Comparison of ENCODE assay signal across 8 cellular contexts in the genomic region with DNA sequence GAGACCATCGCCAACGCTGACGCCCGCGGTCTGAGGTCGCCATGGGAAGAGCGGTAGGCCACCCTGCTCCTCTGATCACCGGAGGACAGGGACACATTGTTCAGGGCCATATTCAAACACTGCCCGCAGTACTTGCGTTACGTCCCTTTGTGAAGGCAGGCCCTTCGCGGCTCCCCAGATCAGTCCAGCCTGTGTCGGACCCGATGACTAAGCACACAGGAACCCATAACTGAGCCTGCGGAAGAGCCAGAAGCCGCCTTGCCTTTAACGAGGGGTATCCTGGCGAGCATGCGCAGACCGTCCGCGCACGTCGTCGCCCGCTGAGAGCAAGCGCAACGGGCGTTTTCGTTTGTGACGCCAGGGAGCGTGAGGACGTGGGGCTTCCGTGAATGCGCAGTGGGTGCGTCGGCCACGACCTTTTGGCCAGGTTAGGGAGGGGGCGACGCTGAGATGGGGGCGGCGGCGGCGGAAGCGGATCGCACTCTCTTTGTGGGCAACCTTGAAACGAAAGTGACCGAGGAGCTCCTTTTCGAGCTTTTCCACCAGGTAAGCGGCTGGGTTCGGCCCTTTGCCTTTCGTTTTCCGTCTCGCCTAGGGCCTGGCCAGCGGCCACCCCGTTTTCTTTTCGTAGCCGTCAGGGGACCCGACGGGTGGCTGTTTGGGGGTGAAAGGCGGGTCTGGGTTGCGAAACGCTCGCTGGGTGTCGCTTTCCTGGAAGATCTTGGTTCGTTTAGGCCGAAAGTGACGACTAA. TPM values are rescaled to one million over a fixed set of nuclear protein-coding genes. Genes with fewer than 3 reads are reported as not detected.
A peak's percentile ranks its signal among the peaks of the same experiment; 100 is the strongest.
DNase-seq lines count a peak whose midpoint lies in the region; ATAC-seq and TF ChIP-seq lines count a peak whose summit lies in the region.

A gene with protein sequence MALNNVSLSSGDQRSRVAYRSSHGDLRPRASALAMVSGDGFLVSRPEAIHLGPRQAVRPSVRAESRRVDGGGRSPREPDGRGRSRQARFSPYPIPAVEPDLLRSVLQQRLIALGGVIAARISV (minus strand): TSS at position 290 of the 752 bp plus-strand sequence. CDS start 180 bp downstream, at position 110.
A gene with protein sequence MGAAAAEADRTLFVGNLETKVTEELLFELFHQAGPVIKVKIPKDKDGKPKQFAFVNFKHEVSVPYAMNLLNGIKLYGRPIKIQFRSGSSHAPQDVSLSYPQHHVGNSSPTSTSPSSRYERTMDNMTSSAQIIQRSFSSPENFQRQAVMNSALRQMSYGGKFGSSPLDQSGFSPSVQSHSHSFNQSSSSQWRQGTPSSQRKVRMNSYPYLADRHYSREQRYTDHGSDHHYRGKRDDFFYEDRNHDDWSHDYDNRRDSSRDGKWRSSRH (plus strand): TSS at position 445 of the 752 bp plus-strand sequence. CDS start 6 bp downstream, at position 451.

- peak within 1 kb of the TSS; percentile 98 for H3K9ac ChIP-seq in GM23248

- H3K27ac Mint-ChIP-seq in activated T-helper 2 cell treated with anti-CD3 and anti-CD28 coated beads, Interferon-gamma antibody, Interleukin-2, Interleukin-4, amounts not matched to agents 10 μg/mL and 5 μg/mL and 100 μg/mL, durations not matched to agents 14 hours and 24 hours and 36 hours: peak within 1 kb of the TSS; percentile 97
- H3K27ac Mint-ChIP-seq in natural killer cell: peak within 1 kb of the TSS; percentile 98 to 99

- no peaks in the 10 kb centered on the region for H3K27me3 Mint-ChIP-seq in activated T-helper 2 cell treated with anti-CD3 and anti-CD28 coated beads, Interferon-gamma antibody, Interleukin-2, Interleukin-4, amounts not matched to agents 10 μg/mL and 5 μg/mL and 100 μg/mL, durations not matched to agents 14 hours and 24 hours and 36 hours (ENCODE audit: low read depth)
- H3K27me3 Mint-ChIP-seq in natural killer cell (ENCODE audit: low read depth in 2 of 2): no peaks in the 10 kb centered on the region

- no peaks in the 10 kb centered on the region for H3K9me2 ChIP-seq in GM23248 (ENCODE audit: insufficient read depth)

- peaks cover 66% of the 10 kb centered on the region for H3K79me2 ChIP-seq in GM23248 (ENCODE audit: insufficient read depth)

- no peaks in the 10 kb centered on the region for H3K9me3 Mint-ChIP-seq in activated T-helper 2 cell treated with anti-CD3 and anti-CD28 coated beads, Interferon-gamma antibody, Interleukin-2, Interleukin-4, amounts not matched to agents 10 μg/mL and 5 μg/mL and 100 μg/mL, durations not matched to agents 14 hours and 24 hours and 36 hours
- no peaks in the 10 kb centered on the region for H3K9me3 Mint-ChIP-seq in natural killer cell

- H3K9me3 ChIP-seq in GM23248 (ENCODE audit: low read depth): no peaks in the 10 kb centered on the region

- DNase-seq in EH (ENCODE audit: low read depth): peak; percentile 100
- DNase-seq in GM23248: peak; percentile 100
- DNase-seq in Kasumi-1 (lab: John Stamatoyannopoulos, UW): peak; percentile 90 to 92
- peak; percentile 98 for DNase-seq in RPMI7951 (ENCODE audit: low read depth)
- peak; percentile 97 for DNase-seq in activated T-helper 2 cell treated with anti-CD3 and anti-CD28 coated beads, Interferon-gamma antibody, Interleukin-2, Interleukin-4, amounts not matched to agents 10 μg/mL and 5 μg/mL and 100 μg/mL, durations not matched to agents 14 hours and 24 hours and 36 hours (ENCODE audit: low spot score)
- DNase-seq in fibroblast of peridontal ligament (ENCODE audit: extremely low read depth): peak; percentile 99
- DNase-seq in natural killer cell: peak; percentile 97
- peak; percentile 98 for DNase-seq in stimulated activated naive CD4-positive, alpha-beta T cell treated with Interleukin-2 at 50 U/mL for 16 hours (lab: John Stamatoyannopoulos, UW)

- peak; percentile 90 to 97 (median 93) for ATAC-seq in natural killer cell

- peak within 1 kb of the TSS; percentile 99 for H3K27ac ChIP-seq in GM23248

- 1% methylated on average over 68 to 69 of the region's 69 CpGs for WGBS in GM23248 (ENCODE audit: low coverage in 1 of 2, low lambda C conversion rate in 2 of 2, missing lambda C conversion rate in 2 of 2), 2 experiments

- H3K27me3 ChIP-seq in GM23248 (replicated peaks; ENCODE audit: insufficient read depth): no peaks in the 10 kb centered on the region

- peaks cover 56% of the 10 kb centered on the region for H3K36me3 Mint-ChIP-seq in activated T-helper 2 cell treated with anti-CD3 and anti-CD28 coated beads, Interferon-gamma antibody, Interleukin-2, Interleukin-4, amounts not matched to agents 10 μg/mL and 5 μg/mL and 100 μg/mL, durations not matched to agents 14 hours and 24 hours and 36 hours (ENCODE audit: low read depth)
- no peaks in the 10 kb centered on the region for H3K36me3 Mint-ChIP-seq in natural killer cell

- H3K4me1 ChIP-seq in GM23248 (ENCODE audit: insufficient read depth): peaks cover 44% of the 10 kb centered on the region

- H3K4me3 ChIP-seq in GM23248: peak within 1 kb of the TSS; percentile 94

- peaks cover 16% of the 10 kb centered on the region for H3K36me3 ChIP-seq in GM23248 (ENCODE audit: low read depth)

- H2AFZ ChIP-seq in GM23248: peak within 1 kb of the TSS; percentile 84

- in situ Hi-C loops in GM23248 (cut with MboI): no loop called here

- peaks cover 37% of the 10 kb centered on the region for H3K4me1 Mint-ChIP-seq in activated T-helper 2 cell treated with anti-CD3 and anti-CD28 coated beads, Interferon-gamma antibody, Interleukin-2, Interleukin-4, amounts not matched to agents 10 μg/mL and 5 μg/mL and 100 μg/mL, durations not matched to agents 14 hours and 24 hours and 36 hours (ENCODE audit: low read depth)
- peaks cover 46 to 49% of the 10 kb centered on the region in 2 donors for H3K4me1 Mint-ChIP-seq in natural killer cell

- H3K4me3 Mint-ChIP-seq in activated T-helper 2 cell treated with anti-CD3 and anti-CD28 coated beads, Interferon-gamma antibody, Interleukin-2, Interleukin-4, amounts not matched to agents 10 μg/mL and 5 μg/mL and 100 μg/mL, durations not matched to agents 14 hours and 24 hours and 36 hours (ENCODE audit: low read depth): peak within 1 kb of the TSS; percentile 92
- H3K4me3 Mint-ChIP-seq in natural killer cell: peak within 1 kb of the TSS; percentile 96

- no peak for TF ChIP-seq CTCF in natural killer cell (IDR thresholded peaks at IDR 0.05)

- H4K20me1 ChIP-seq in GM23248 (ENCODE audit: insufficient read depth): peaks cover 6% of the 10 kb centered on the region; the same call in 1 of the 2 replicates

- H3K4me2 ChIP-seq in GM23248 (ENCODE audit: unreplicated experiment): peak within 1 kb of the TSS; percentile 95

- 0 out of 2 replicates have a peak, but pooled peaks cover 7% of the 10 kb centered on the region for H3F3A ChIP-seq in GM23248 (ENCODE audit: insufficient read depth)

- intact Hi-C loops in activated T-helper 2 cell treated with anti-CD3 and anti-CD28 coated beads, Interferon-gamma antibody, Interleukin-2, Interleukin-4, amounts not matched to agents 10 μg/mL and 5 μg/mL and 100 μg/mL, durations not matched to agents 14 hours and 24 hours and 36 hours (cut with micrococcal nuclease): loop anchor here (1.0 to 10.0 kb wide), 5 partner anchors 16 to 525 kb away; a partner anchor contains a TSS
- intact Hi-C loops in natural killer cell (cut with micrococcal nuclease): loop anchor here (1.0 to 10.0 kb wide), 2 partner anchors 39 to 526 kb away; a partner anchor contains a TSS

RNA-seq across cellular contexts. Expression of the first gene that starts in this region (rescaled TPM):
- 2.1 and 4.8 TPM in 2 replicates for total RNA-seq in GM23248 (2014; rRNA removed; shearing (Covaris generic))
- 1.8 and 2.2 TPM in 2 replicates for polyA plus RNA-seq in GM23248 (2016; fragmentation: Nextera tagmentation; extraction: Ambion mirVana)
- total RNA-seq in RPMI7951 (2014; rRNA removed; shearing (Covaris generic)): 5.0 and 6.2 TPM in 2 replicates
- 5.8 and 6.3 TPM in 2 replicates for total RNA-seq in activated T-helper 2 cell treated with anti-CD3 and anti-CD28 coated beads, Interferon-gamma antibody, Interleukin-2, Interleukin-4, amounts not matched to agents 10 μg/mL and 5 μg/mL and 100 μg/mL, durations not matched to agents 14 hours and 24 hours and 36 hours
- 10 to 100 TPM; 11.3 to 13.1 (median 11.5) TPM for total RNA-seq in natural killer cell

RNA-seq across cellular contexts. Expression of the second gene that starts in this region (rescaled TPM):
- total RNA-seq in GM23248 (2014; rRNA removed; shearing (Covaris generic)): 48.6 and 58.3 TPM in 2 replicates
- polyA plus RNA-seq in GM23248 (2016; fragmentation: Nextera tagmentation; extraction: Ambion mirVana): 57.0 and 60.9 TPM in 2 replicates
- 45.5 and 53.9 TPM in 2 replicates for total RNA-seq in RPMI7951 (2014; rRNA removed; shearing (Covaris generic))
- 39.4 and 39.6 TPM in 2 replicates for total RNA-seq in activated T-helper 2 cell treated with anti-CD3 and anti-CD28 coated beads, Interferon-gamma antibody, Interleukin-2, Interleukin-4, amounts not matched to agents 10 μg/mL and 5 μg/mL and 100 μg/mL, durations not matched to agents 14 hours and 24 hours and 36 hours
- total RNA-seq in natural killer cell: 10 to 100 TPM; 50.4 to 79.7 (median 58.5) TPM

Comparison
In these comparisons a context has a peak if more than half of its experiments do, and no peak if none do; other contexts are left out.
1. Peak in every context shown above with its lines: DNase-seq, ATAC-seq, H3K4me3 ChIP-seq and H3K27ac ChIP-seq.